Comparison of ENCODE assay signal across 1 cellular context in genomic region chr1:246156847-246157246, GRCh38.
TF ChIP-seq lines count a peak whose summit lies in the region.

No MANE protein-coding gene starts in this region.

TF ChIP-seq in WTC11, 78 proteins besides CTCF, POLR2A, EP300 and RAD21 (continued from another document):
- TF ChIP-seq JUN (CRISPR knock-in tag; IDR thresholded peaks at IDR 0.05) (no peak), SP1 (CRISPR knock-in tag; conservative IDR thresholded peaks at IDR 0.05) (no peak), E2F5 (CRISPR knock-in tag; IDR thresholded peaks at IDR 0.05) (no peak), RELA (CRISPR knock-in tag; IDR thresholded peaks at IDR 0.05; ENCODE audit: borderline replicate concordance) (no peak)
- TF ChIP-seq, protein P1, sequence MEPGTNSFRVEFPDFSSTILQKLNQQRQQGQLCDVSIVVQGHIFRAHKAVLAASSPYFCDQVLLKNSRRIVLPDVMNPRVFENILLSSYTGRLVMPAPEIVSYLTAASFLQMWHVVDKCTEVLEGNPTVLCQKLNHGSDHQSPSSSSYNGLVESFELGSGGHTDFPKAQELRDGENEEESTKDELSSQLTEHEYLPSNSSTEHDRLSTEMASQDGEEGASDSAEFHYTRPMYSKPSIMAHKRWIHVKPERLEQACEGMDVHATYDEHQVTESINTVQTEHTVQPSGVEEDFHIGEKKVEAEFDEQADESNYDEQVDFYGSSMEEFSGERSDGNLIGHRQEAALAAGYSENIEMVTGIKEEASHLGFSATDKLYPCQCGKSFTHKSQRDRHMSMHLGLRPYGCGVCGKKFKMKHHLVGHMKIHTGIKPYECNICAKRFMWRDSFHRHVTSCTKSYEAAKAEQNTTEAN (CRISPR knock-in tag; IDR thresholded peaks at IDR 0.05): no peak
